In the genomic region with DNA sequence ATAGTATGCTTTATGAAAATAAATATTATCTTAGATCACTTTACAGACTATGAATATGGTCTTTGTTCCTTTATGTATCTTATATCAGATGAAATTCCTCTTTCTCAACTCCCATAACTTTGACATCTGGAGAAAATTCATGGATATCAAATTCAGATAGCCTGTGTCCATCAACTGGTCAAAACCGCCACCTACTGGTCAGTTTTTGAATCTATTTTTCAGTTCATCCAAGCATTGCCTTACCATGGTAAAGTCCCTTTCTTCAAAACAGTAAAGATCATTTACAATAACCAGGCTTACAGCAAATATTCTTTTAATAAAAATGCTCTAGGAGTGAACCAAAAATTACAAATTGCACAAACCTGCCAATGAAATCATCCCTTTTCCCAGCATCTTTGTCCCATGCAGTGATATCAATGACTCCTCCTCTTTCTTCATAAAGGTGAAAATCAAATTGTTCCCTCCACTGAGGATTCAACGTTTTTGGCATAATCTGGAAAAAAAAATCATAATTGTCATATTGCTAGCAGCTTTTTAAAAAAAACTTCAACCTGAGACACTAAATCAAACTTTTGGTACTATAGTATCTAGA, we compare ENCODE assay signal across 9 cellular contexts.
DNase-seq lines count a peak whose midpoint lies in the region; ATAC-seq and TF ChIP-seq lines count a peak whose summit lies in the region.
"Had no signal": no experiment of that assay in that cellular context is flagged by ENCODE, and none has a peak within 500 bp of the region (broad histone marks: within the 10 kb centered on the region; RNA-seq: fewer than 3 reads in every experiment).

No MANE protein-coding gene starts in this region.

- ATAC-seq in activated naive CD8-positive, alpha-beta T cell treated with anti-CD3 and anti-CD28 coated beads, Interleukin-2, amount 50 U/mL, for 24 hours, result no peak
- ATAC-seq in HG02938 (IDR thresholded peaks at IDR 0.05; ENCODE audit: unreplicated experiment) (peak; percentile 65), HG03432 (IDR thresholded peaks at IDR 0.05; ENCODE audit: unreplicated experiment) (no peak)

- no peak overlapping the region for H3K27ac ChIP-seq in tibial artery

- peak; percentile 23 to 38 for TF ChIP-seq CTCF in tibial artery (IDR thresholded peaks at IDR 0.05)

- no peaks in the 10 kb centered on the region for H3K36me3 Mint-ChIP-seq in activated naive CD8-positive, alpha-beta T cell treated with anti-CD3 and anti-CD28 coated beads, Interleukin-2, amount 50 U/mL, for 24 hours (ENCODE audit: low read depth)
- H3K36me3 Mint-ChIP-seq in activated naive CD8-positive, alpha-beta T cell treated with anti-CD3 and anti-CD28 coated beads for 36 hours, result no peaks in the 10 kb centered on the region

- H3K4me3 ChIP-seq in tibial artery, result no peak overlapping the region

- H3K4me3 Mint-ChIP-seq in activated naive CD8-positive, alpha-beta T cell treated with anti-CD3 and anti-CD28 coated beads, Interleukin-2, amount 50 U/mL, for 24 hours, result no peak overlapping the region
- no peak overlapping the region for H3K4me3 Mint-ChIP-seq in activated naive CD8-positive, alpha-beta T cell treated with anti-CD3 and anti-CD28 coated beads for 36 hours
- H3K4me3 Mint-ChIP-seq: central memory CD8-positive, alpha-beta T cell had no signal

- H3K4me1 Mint-ChIP-seq in activated naive CD8-positive, alpha-beta T cell treated with anti-CD3 and anti-CD28 coated beads, Interleukin-2, amount 50 U/mL, for 24 hours, result no peaks in the 10 kb centered on the region
- no peaks in the 10 kb centered on the region for H3K4me1 Mint-ChIP-seq in activated naive CD8-positive, alpha-beta T cell treated with anti-CD3 and anti-CD28 coated beads for 36 hours
- H3K4me1 Mint-ChIP-seq: central memory CD8-positive, alpha-beta T cell had no signal

- H3K27me3 Mint-ChIP-seq in activated naive CD8-positive, alpha-beta T cell treated with anti-CD3 and anti-CD28 coated beads, Interleukin-2, amount 50 U/mL, for 24 hours, result no peaks in the 10 kb centered on the region
- H3K27me3 Mint-ChIP-seq in activated naive CD8-positive, alpha-beta T cell treated with anti-CD3 and anti-CD28 coated beads for 36 hours, result peaks cover 3% of the 10 kb centered on the region
- H3K27me3 Mint-ChIP-seq: central memory CD8-positive, alpha-beta T cell had no signal

- intact Hi-C loops in tibial artery (cut with DNase I; ENCODE audit: low total_unique reads), result no loop called here

- no peak overlapping the region for H3K27ac Mint-ChIP-seq in activated naive CD8-positive, alpha-beta T cell treated with anti-CD3 and anti-CD28 coated beads, Interleukin-2, amount 50 U/mL, for 24 hours
- no peak overlapping the region for H3K27ac Mint-ChIP-seq in activated naive CD8-positive, alpha-beta T cell treated with anti-CD3 and anti-CD28 coated beads for 36 hours

- H3K4me1 ChIP-seq in tibial artery, result no peaks in the 10 kb centered on the region

- DNase-seq in activated naive CD8-positive, alpha-beta T cell treated with anti-CD3 and anti-CD28 coated beads, Interleukin-2, amount 50 U/mL, for 24 hours, result peak; percentile 6
- no peak for DNase-seq in activated naive CD8-positive, alpha-beta T cell treated with anti-CD3 and anti-CD28 coated beads for 36 hours
- DNase-seq in SK-N-DZ (ENCODE audit: low spot score) (peak; percentile 38), foreskin melanocyte (peak; percentile 28), tibial artery (no peak), islet precursor cell (no peak)

- no peaks in the 10 kb centered on the region for H3K36me3 ChIP-seq in tibial artery

- no peaks in the 10 kb centered on the region for H3K27me3 ChIP-seq in tibial artery

- H3K9me3 ChIP-seq in tibial artery, result no peaks in the 10 kb centered on the region

- H3K9me3 Mint-ChIP-seq in activated naive CD8-positive, alpha-beta T cell treated with anti-CD3 and anti-CD28 coated beads, Interleukin-2, amount 50 U/mL, for 24 hours, result no peaks in the 10 kb centered on the region
- no peaks in the 10 kb centered on the region for H3K9me3 Mint-ChIP-seq in activated naive CD8-positive, alpha-beta T cell treated with anti-CD3 and anti-CD28 coated beads for 36 hours
- H3K9me3 Mint-ChIP-seq: central memory CD8-positive, alpha-beta T cell had no signal

Comparison
In these comparisons a context has a peak if more than half of its experiments do, and no peak if none do; other contexts are left out.
1. DNase-seq: peak in activated naive CD8-positive, alpha-beta T cell treated with anti-CD3 and anti-CD28 coated beads, Interleukin-2, amount 50 U/mL, for 24 hours (single experiment), SK-N-DZ (single experiment) and foreskin melanocyte (single experiment); none in activated naive CD8-positive, alpha-beta T cell treated with anti-CD3 and anti-CD28 coated beads for 36 hours (single experiment), tibial artery (0 of 2) and islet precursor cell (single experiment).